In genomic region chr12:13698001-13698400, GRCh38 we compare ENCODE assay signal across 9 cellular contexts.
"Had no signal": no experiment of that assay in that cellular context is flagged by ENCODE, and none has a peak within 500 bp of the region (broad histone marks: within the 10 kb centered on the region; RNA-seq: fewer than 3 reads in every experiment).

No MANE protein-coding gene starts in this region.

- H3K9me3 ChIP-seq: HAP-1 had no signal

- H3K4me1 ChIP-seq: HAP-1 had no signal

- H3K4me2 ChIP-seq: GM23338 had no signal

- H3K9ac ChIP-seq: GM23248 had no signal

- DNase-seq: GM23248, GOT3, H7, HCEC 1CT, HFFc6 had no signal

- FAIRE-seq: H1, H54 had no signal

- H3K27ac ChIP-seq: GM23248 had no signal

- H3K27ac Mint-ChIP-seq: GM23338, HFFc6 had no signal

- H3K9me3 Mint-ChIP-seq: GM23338 had no signal

- H3K4me3 Mint-ChIP-seq: GM23338, HFFc6 had no signal

- H2AFZ ChIP-seq: GM23248, GM23338 had no signal
